Comparison of ENCODE assay signal across 12 cellular contexts in the genomic region with DNA sequence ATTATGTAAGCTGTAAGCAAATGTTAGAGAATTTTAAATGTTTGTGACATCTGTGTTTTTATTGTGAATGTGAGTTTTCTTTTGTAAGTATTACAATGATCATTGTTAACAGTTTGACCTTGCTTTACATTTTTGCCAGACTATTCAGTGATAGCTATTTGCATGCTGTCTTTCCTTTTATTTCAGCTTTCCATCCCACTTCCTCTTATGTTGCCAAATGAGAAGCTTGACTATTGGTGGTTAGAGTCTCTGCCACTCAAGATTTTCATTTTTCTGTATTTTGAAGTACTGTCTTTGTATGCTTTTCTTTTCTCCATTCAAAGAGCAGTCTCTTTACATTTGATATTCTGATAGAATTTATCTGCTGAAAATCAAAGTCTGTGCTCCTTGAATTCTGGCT.
A peak's percentile ranks its signal among the peaks of the same experiment; 100 is the strongest.
DNase-seq lines count a peak whose midpoint lies in the region; ATAC-seq and TF ChIP-seq lines count a peak whose summit lies in the region.
"Had no signal": no experiment of that assay in that cellular context is flagged by ENCODE, and none has a peak within 500 bp of the region (broad histone marks: within the 10 kb centered on the region; RNA-seq: fewer than 3 reads in every experiment).

No MANE protein-coding gene starts in this region.

- no peak for TF ChIP-seq CTCF in choroid plexus epithelial cell (conservative IDR thresholded peaks at IDR 0.05; ENCODE audit: low read depth, low read length)

- ATAC-seq in GM18502 (IDR thresholded peaks at IDR 0.05; ENCODE audit: poor library complexity, unreplicated experiment) (peak; percentile 66), GM21717 (IDR thresholded peaks at IDR 0.05; ENCODE audit: unreplicated experiment) (peak; percentile 77), HG03565 (IDR thresholded peaks at IDR 0.05; ENCODE audit: unreplicated experiment) (peak; percentile 50)
- ATAC-seq: stimulated activated memory B cell treated with anti-CD40 and anti-IgM and Interleukin-4, amounts not matched to agents 10 μg/mL and 1 μg/mL and 100 μg/mL, for 72 hours had no signal

- no peak overlapping the region for H3K4me3 ChIP-seq in choroid plexus epithelial cell (ENCODE audit: low read depth, low read length)
- H3K4me3 ChIP-seq: BLaER1 treated with 17β-estradiol and CSF1 and Interleukin-3, amounts not matched to agents 10 nM and 100 nM had no signal

- DNase-seq in choroid plexus epithelial cell (ENCODE audit: low read depth) (peak; percentile 7), midbrain (lab: John Stamatoyannopoulos, UW) (no peak), SHP77 (lab: John Stamatoyannopoulos, UW) (no peak), NCI-H1105 (lab: John Stamatoyannopoulos, UW) (no peak)
- no peak for DNase-seq in NK-92 treated with Interleukin-12 subunit alpha and Interleukin-12 subunit beta, amount 100 ng/mL, for 24 hours (lab: John Stamatoyannopoulos, UW)
- DNase-seq: activated CD4-positive, alpha-beta memory T cell treated with anti-CD3 and anti-CD28 coated beads, Interleukin-2, amount 10 ng/mL, durations not matched to agents 7 days and 5 days; NCI-H2029 treated with DMSO at 0.1 percent for 48 hours had no signal
